ENCODE assay signal across 1 cellular context in the genomic region with DNA sequence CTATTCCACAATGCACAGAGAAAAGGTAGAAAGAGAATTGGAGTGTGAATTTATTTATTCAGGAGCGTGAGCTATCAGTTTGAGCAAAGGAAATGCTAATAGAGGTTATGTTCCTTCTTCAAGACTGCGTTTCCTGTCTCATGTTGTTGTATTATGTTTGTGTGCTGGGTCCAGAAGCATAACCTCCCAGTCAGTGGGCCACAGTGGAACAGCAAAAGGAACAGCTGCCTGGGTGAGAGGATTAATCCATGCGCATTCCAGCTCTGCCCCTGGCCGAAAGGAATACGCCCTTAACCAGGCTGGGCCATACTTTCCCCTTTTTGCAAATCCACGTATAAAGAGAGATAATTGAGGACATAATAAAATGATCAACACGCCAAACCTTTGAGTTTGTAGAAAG.
TF ChIP-seq lines count a peak whose summit lies in the region.

No MANE protein-coding gene starts in this region.

TF ChIP-seq in GM23338, 12 proteins besides CTCF, POLR2A, EP300 and RAD21 (continued from another document):
- no peak for TF ChIP-seq CREB1 (CRISPR knock-in tag; IDR thresholded peaks at IDR 0.05; ENCODE audit: low read depth)
- no peak for TF ChIP-seq EZH2 (IDR thresholded peaks at IDR 0.05; ENCODE audit: low read depth, unreplicated experiment)
- no peak for TF ChIP-seq STAT1 (IDR thresholded peaks at IDR 0.05; ENCODE audit: unreplicated experiment)
- no peak for TF ChIP-seq ZNF331 (CRISPR knock-in tag; IDR thresholded peaks at IDR 0.05; ENCODE audit: low read depth)
- no peak for TF ChIP-seq NANOG (IDR thresholded peaks at IDR 0.05; ENCODE audit: borderline replicate concordance)
- TF ChIP-seq ZNF462 (CRISPR knock-in tag; IDR thresholded peaks at IDR 0.05) = no peak
- no peak for TF ChIP-seq ZNF114 (CRISPR knock-in tag; IDR thresholded peaks at IDR 0.05)
- no peak for TF ChIP-seq EZH2phosphoT487 (IDR thresholded peaks at IDR 0.05; ENCODE audit: unreplicated experiment)
- TF ChIP-seq JUNB (IDR thresholded peaks at IDR 0.05; ENCODE audit: unreplicated experiment) = no peak
